In genomic region chr7:119861385-119861784, GRCh38 we compare ENCODE assay signal across 11 cellular contexts.
"Had no signal": no experiment of that assay in that cellular context is flagged by ENCODE, and none has a peak within 500 bp of the region (broad histone marks: within the 10 kb centered on the region; RNA-seq: fewer than 3 reads in every experiment).

No MANE protein-coding gene starts in this region.

- H3K9me3 ChIP-seq: HAP-1 had no signal

- H3K36me3 ChIP-seq: HAP-1 had no signal

- H3K9ac ChIP-seq: GM23248 had no signal

- H3K4me1 ChIP-seq: HAP-1 had no signal

- FAIRE-seq: H1, H54 had no signal

- H3K4me3 ChIP-seq: GM23248, GM23338, HAP-1 had no signal

- DNase-seq: GM23248, GOT3, H7, H9, HCEC 1CT, HFFc6 had no signal

- H2AFZ ChIP-seq: GM23248, GM23338 had no signal

- H3K4me2 ChIP-seq: GM23338 had no signal

- H3K27ac ChIP-seq: GM23248 had no signal

- ATAC-seq: GM23338, HCT116 had no signal
